In genomic region chr15:82985688-82986441, GRCh38 we compare ENCODE assay signal across 8 cellular contexts. TPM values are rescaled to one million over a fixed set of nuclear protein-coding genes. Genes with fewer than 3 reads are reported as not detected.
A peak's percentile ranks its signal among the peaks of the same experiment; 100 is the strongest.
DNase-seq lines count a peak whose midpoint lies in the region; ATAC-seq and TF ChIP-seq lines count a peak whose summit lies in the region.

Gene RAMAC, plus strand, starts transcription at chr15:82986210. Its CDS starts 2,809 bp downstream, at chr15:82989019.

- peak; percentile 40 for TF ChIP-seq POLR2A in ovary (IDR thresholded peaks at IDR 0.05)
- peak; percentile 30 to 79 for TF ChIP-seq POLR2A in thyroid gland (IDR thresholded peaks at IDR 0.05)

- H3K9me3 ChIP-seq in ovary = no peaks in the 10 kb centered on the region
- H3K9me3 ChIP-seq in thyroid gland = no peaks in the 10 kb centered on the region

- H3K27me3 ChIP-seq in ovary = no peaks in the 10 kb centered on the region
- no peaks in the 10 kb centered on the region for H3K27me3 ChIP-seq in thyroid gland

- peaks cover 7% of the 10 kb centered on the region for H3K4me1 ChIP-seq in ovary (ENCODE audit: insufficient read depth)
- H3K4me1 ChIP-seq in thyroid gland = peaks cover 11 to 12% of the 10 kb centered on the region in 2 donors

- DNase-seq in GM10266 (ENCODE audit: extremely low spot score) (peak; percentile 88), NCI-H1105 (lab: John Stamatoyannopoulos, UW) (peak; percentile 86), SKM-1 treated with dmso at 0.1 percent for 144 hours (lab: John Stamatoyannopoulos, UW; ENCODE audit: unreplicated experiment) (peak; percentile 95), Right ventricle myocardium inferior (ENCODE audit: missing footprints) (peak; percentile 96), ovary (peak; percentile 89 to 92 (median 91)), thyroid gland (peak; percentile 100)
- DNase-seq in activated naive CD8-positive, alpha-beta T cell treated with anti-CD3 and anti-CD28 coated beads, Interleukin-2, amount 50 U/mL, for 16 hours (ENCODE audit: low read depth, low spot score) = peak; percentile 79

- peak; percentile 94 for ATAC-seq in HG02623 (IDR thresholded peaks at IDR 0.05; ENCODE audit: unreplicated experiment)
- peak; percentile 95 for ATAC-seq in Right ventricle myocardium inferior

- intact Hi-C loops in Right ventricle myocardium inferior (cut with DNase I) = loop anchor here (10.0 kb wide), 1 partner anchor 231 kb away; no protein-coding TSS in a partner anchor
- intact Hi-C loops in ovary (cut with DNase I) = loop anchor here in 1 of 4 donors (10.0 kb wide), 1 partner anchor 441 kb away; the partner anchor contains the start of gene RPS17
- intact Hi-C loops in thyroid gland (cut with DNase I) = loop anchor here (10.0 kb wide), 1 partner anchor 59 kb away; no protein-coding TSS in a partner anchor

- H3K4me3 ChIP-seq in ovary (peak within 1 kb of the TSS; percentile 87), thyroid gland (replicated peaks in 1 of 3) (peak within 1 kb of the TSS; percentile 21 to 73 (median 63))

- TF ChIP-seq CTCF in GM10266 (IDR thresholded peaks at IDR 0.05; ENCODE audit: control insufficient read depth, insufficient read depth, low read depth, missing control alignments) = no peak
- peak in 1 of 3 donors; percentile 2 for TF ChIP-seq CTCF in ovary (IDR thresholded peaks at IDR 0.05)
- TF ChIP-seq CTCF in thyroid gland (IDR thresholded peaks at IDR 0.05) = peak in 1 of 6 experiments; percentile 8

- no peaks in the 10 kb centered on the region for H3K36me3 ChIP-seq in ovary
- peaks cover 10 to 13% of the 10 kb centered on the region in 2 donors for H3K36me3 ChIP-seq in thyroid gland

- no peak for TF ChIP-seq EP300 in ovary (IDR thresholded peaks at IDR 0.05)

- WGBS in ovary, 3 donors = 1% methylated on average over 36 to 45 of the region's 45 CpGs
- WGBS in thyroid gland, 2 donors = 2% methylated on average over 33 to 40 of the region's 45 CpGs

- H3K27ac ChIP-seq in ovary = peak within 1 kb of the TSS in 1 of 2 donors; percentile 23
- peak within 1 kb of the TSS; percentile 37 to 77 (median 73) for H3K27ac ChIP-seq in thyroid gland

RNA-seq across cellular contexts. Expression of gene RAMAC, which starts in this region (rescaled TPM):
- total RNA-seq in Right ventricle myocardium inferior (12.8 TPM), ovary (10 to 100 TPM; 17.2 to 23.9 (median 21.2) TPM), thyroid gland (10 to 100 TPM; 18.7 to 24.0 (median 22.0) TPM)
- polyA plus RNA-seq in ovary = 10 to 100 TPM; 20.9 to 25.1 TPM
